In the genomic region with DNA sequence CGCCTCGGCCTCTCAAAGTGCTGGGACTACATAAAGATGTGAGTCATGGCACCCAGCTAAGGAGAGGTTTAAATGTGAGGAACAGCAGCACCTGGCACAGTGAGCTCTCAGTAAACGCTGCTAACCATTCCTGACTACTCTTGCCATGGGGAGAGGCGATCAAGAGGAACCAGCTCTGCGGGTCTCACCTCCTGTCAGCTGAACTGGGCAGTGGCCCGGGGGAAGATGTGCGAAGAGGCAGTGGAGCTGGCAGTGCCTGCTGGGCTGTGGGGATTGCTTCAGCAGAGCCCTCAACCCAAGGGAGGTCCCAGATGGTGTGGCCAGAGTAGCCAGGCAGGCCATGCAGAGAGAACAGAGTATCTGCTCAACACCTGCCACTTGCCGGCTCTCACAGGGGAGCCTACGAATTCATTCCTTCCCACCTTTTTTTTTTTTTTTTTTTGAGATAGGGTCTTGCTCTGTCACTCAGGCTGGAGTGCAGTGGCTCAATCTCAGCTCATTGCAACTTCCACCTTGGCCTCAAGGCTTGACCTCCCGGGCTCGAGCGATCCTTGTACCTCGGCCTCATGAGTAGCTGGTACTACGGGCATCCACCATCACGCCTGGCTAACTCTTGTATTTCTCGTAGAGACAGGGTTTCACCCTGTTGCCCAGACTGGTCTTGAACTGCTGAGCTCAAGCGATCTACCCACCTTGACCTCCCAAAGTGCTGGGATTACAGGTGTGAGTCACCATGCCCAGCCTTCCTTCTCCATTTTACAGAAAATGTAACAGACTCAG, we compare ENCODE assay signal across 12 cellular contexts. TPM values are rescaled to one million over a fixed set of nuclear protein-coding genes. Genes with fewer than 3 reads are reported as not detected.
DNase-seq lines count a peak whose midpoint lies in the region; ATAC-seq and TF ChIP-seq lines count a peak whose summit lies in the region.
"Had no signal": no experiment of that assay in that cellular context is flagged by ENCODE, and none has a peak within 500 bp of the region (broad histone marks: within the 10 kb centered on the region; RNA-seq: fewer than 3 reads in every experiment).

No MANE protein-coding gene starts in this region.

- H3K4me1 ChIP-seq in GM23248 (ENCODE audit: insufficient read depth), result peaks cover 34% of the 10 kb centered on the region

- H3K36me3 Mint-ChIP-seq in activated B cell treated with CpG ODN at 0.5 μM for 24 hours (ENCODE audit: low read depth) (peaks cover 79% of the 10 kb centered on the region), neural crest cell (ENCODE audit: low read depth) (peaks cover 3% of the 10 kb centered on the region)

- H3K4me2 ChIP-seq in GM23248 (ENCODE audit: unreplicated experiment), result no peak overlapping the region

- no peak overlapping the region for H3K9ac ChIP-seq in GM23248

- ATAC-seq in activated B cell treated with CpG ODN at 0.5 μM for 24 hours (ENCODE audit: low read depth) (no peak), GM21825 (IDR thresholded peaks at IDR 0.05; ENCODE audit: unreplicated experiment) (no peak)
- ATAC-seq: effector memory CD8-positive, alpha-beta T cell; Panc1 had no signal

- H3K4me3 ChIP-seq in GM23248, result no peak overlapping the region
- H3K4me3 ChIP-seq: ovary had no signal

- no peaks in the 10 kb centered on the region for H3K9me3 Mint-ChIP-seq in activated B cell treated with CpG ODN at 0.5 μM for 24 hours
- no peaks in the 10 kb centered on the region for H3K9me3 Mint-ChIP-seq in neural crest cell
- H3K9me3 Mint-ChIP-seq: effector memory CD8-positive, alpha-beta T cell had no signal

- H3K27me3 ChIP-seq in GM23248 (replicated peaks; ENCODE audit: insufficient read depth), result no peaks in the 10 kb centered on the region
- H3K27me3 ChIP-seq: ovary had no signal

- POLR2A ChIA-PET in activated B cell treated with CpG ODN at 0.5 μM for 24 hours (lab: Charles Lee), result interaction anchor here (0.7 to 1.4 kb wide), 6 partner anchors 9 to 48 kb away, joined by 3 to 7 read pairs (median 4); a partner anchor contains a TSS

- TF ChIP-seq CTCF in activated B cell treated with CpG ODN at 0.5 μM for 24 hours (IDR thresholded peaks at IDR 0.05) (no peak), neural crest cell (conservative IDR thresholded peaks at IDR 0.05) (no peak)

- H2AFZ ChIP-seq in GM23248, result no peak overlapping the region

- in situ Hi-C loops in GM23248 (cut with MboI), result loop anchor here (10.0 kb wide), 1 partner anchor 119 kb away; no protein-coding TSS in a partner anchor

- H4K20me1 ChIP-seq in GM23248 (ENCODE audit: insufficient read depth), result no peaks in the 10 kb centered on the region

- H3K36me3 ChIP-seq in GM23248 (ENCODE audit: low read depth), result no peaks in the 10 kb centered on the region; the same call in 1 of the 2 replicates
- H3K36me3 ChIP-seq: ovary had no signal

- H3K27ac Mint-ChIP-seq in activated B cell treated with CpG ODN at 0.5 μM for 24 hours (peak overlapping the region; percentile 90), neural crest cell (ENCODE audit: unreplicated experiment) (peak overlapping the region; percentile 35)

- H3F3A ChIP-seq in GM23248 (ENCODE audit: insufficient read depth), result peaks cover 48% of the 10 kb centered on the region

- 96 to 99% methylated on average over 17 of the region's 17 CpGs for WGBS in GM23248 (ENCODE audit: low coverage in 1 of 2, low lambda C conversion rate in 2 of 2, missing lambda C conversion rate in 2 of 2), 2 experiments

- intact Hi-C loops in activated B cell treated with CpG ODN at 0.5 μM for 24 hours (cut with micrococcal nuclease), result loop anchor here (2.0 kb wide), 2 partner anchors 125 to 401 kb away; a partner anchor contains a TSS

- H3K4me1 Mint-ChIP-seq in activated B cell treated with CpG ODN at 0.5 μM for 24 hours (peaks cover 89% of the 10 kb centered on the region), neural crest cell (peaks cover 5% of the 10 kb centered on the region)

- H3K9me2 ChIP-seq in GM23248 (ENCODE audit: insufficient read depth), result no peaks in the 10 kb centered on the region

- no peaks in the 10 kb centered on the region for H3K9me3 ChIP-seq in GM23248 (ENCODE audit: low read depth)
- H3K9me3 ChIP-seq: ovary had no signal

- CTCF ChIA-PET in activated B cell treated with CpG ODN at 0.5 μM for 24 hours (lab: Charles Lee), result interaction anchor here (1.4 to 2.0 kb wide), 3 partner anchors 8 to 31 kb away, joined by 3 to 5 read pairs (median 4); a partner anchor contains a TSS

- DNase-seq in GM23248 (no peak), activated B cell treated with CpG ODN at 0.5 μM for 24 hours (no peak), neural crest cell (ENCODE audit: low read depth, low spot score) (no peak), inferior parietal cortex (ENCODE audit: extremely low spot score) (no peak)
- no peak for DNase-seq in activated CD4-positive, alpha-beta T cell treated with anti-CD3 and anti-CD28 coated beads for 1 hour
- DNase-seq: effector memory CD8-positive, alpha-beta T cell; head of caudate nucleus; MV-4-11; substantia nigra had no signal

- H3K79me2 ChIP-seq in GM23248 (ENCODE audit: insufficient read depth), result peaks cover 5% of the 10 kb centered on the region; the same call in 1 of the 2 replicates

- H3K27me3 Mint-ChIP-seq in activated B cell treated with CpG ODN at 0.5 μM for 24 hours (no peaks in the 10 kb centered on the region), neural crest cell (ENCODE audit: low read depth) (peaks cover 3% of the 10 kb centered on the region)
- H3K27me3 Mint-ChIP-seq: effector memory CD8-positive, alpha-beta T cell had no signal

- H3K4me3 Mint-ChIP-seq in activated B cell treated with CpG ODN at 0.5 μM for 24 hours (no peak overlapping the region), neural crest cell (no peak overlapping the region)
- H3K4me3 Mint-ChIP-seq: effector memory CD8-positive, alpha-beta T cell had no signal

- H3K27ac ChIP-seq in GM23248, result peak overlapping the region; percentile 69
- H3K27ac ChIP-seq: ovary had no signal

RNA-seq across cellular contexts. Expression of a gene that starts 6.8 kb away (rescaled TPM):
- 13.9 and 20.3 TPM in 2 replicates for total RNA-seq in GM23248 (2014; rRNA removed; shearing (Covaris generic))
- 10.7 and 12.9 TPM in 2 replicates for polyA plus RNA-seq in GM23248 (2016; fragmentation: Nextera tagmentation; extraction: Ambion mirVana)
- total RNA-seq in activated B cell treated with CpG ODN at 0.5 μM for 24 hours (53.0 and 69.7 TPM in 2 replicates), neural crest cell (21.5 and 26.0 TPM in 2 replicates)

RNA-seq across cellular contexts. Expression of a gene that starts 10.1 kb away (rescaled TPM):
- total RNA-seq in GM23248 (2014; rRNA removed; shearing (Covaris generic)), result not detected in 2 replicates
- not detected in 2 replicates for polyA plus RNA-seq in GM23248 (2016; fragmentation: Nextera tagmentation; extraction: Ambion mirVana)
- total RNA-seq in activated B cell treated with CpG ODN at 0.5 μM for 24 hours (1.1 and 1.2 TPM in 2 replicates), neural crest cell (1.8 and 2.4 TPM in 2 replicates)

RNA-seq across cellular contexts. Expression of a gene that starts 28.7 kb away (rescaled TPM):
- total RNA-seq in GM23248 (2014; rRNA removed; shearing (Covaris generic)), result 53.0 and 63.2 TPM in 2 replicates
- 46.6 and 47.0 TPM in 2 replicates for polyA plus RNA-seq in GM23248 (2016; fragmentation: Nextera tagmentation; extraction: Ambion mirVana)
- total RNA-seq in activated B cell treated with CpG ODN at 0.5 μM for 24 hours (17.4 and 21.7 TPM in 2 replicates), neural crest cell (70.5 and 72.6 TPM in 2 replicates)

RNA-seq across cellular contexts. Expression of a gene that starts 31.0 kb away (rescaled TPM):
- 175 and 196 TPM in 2 replicates for total RNA-seq in GM23248 (2014; rRNA removed; shearing (Covaris generic))
- 145 and 163 TPM in 2 replicates for polyA plus RNA-seq in GM23248 (2016; fragmentation: Nextera tagmentation; extraction: Ambion mirVana)
- total RNA-seq in activated B cell treated with CpG ODN at 0.5 μM for 24 hours (198 and 210 TPM in 2 replicates), neural crest cell (74.1 and 74.6 TPM in 2 replicates)

RNA-seq across cellular contexts. Expression of a gene that starts 47.9 kb away (rescaled TPM):
- total RNA-seq in GM23248 (2014; rRNA removed; shearing (Covaris generic)), result 100 and 107 TPM in 2 replicates
- 164 and 166 TPM in 2 replicates for polyA plus RNA-seq in GM23248 (2016; fragmentation: Nextera tagmentation; extraction: Ambion mirVana)
- 146 and 147 TPM in 2 replicates for total RNA-seq in activated B cell treated with CpG ODN at 0.5 μM for 24 hours
- total RNA-seq in neural crest cell, result 159 and 167 TPM in 2 replicates
